ENCODE assay signal across 18 cellular contexts in genomic region chr2:231193216-231193615, GRCh38. TPM values are rescaled to one million over a fixed set of nuclear protein-coding genes. Genes with fewer than 3 reads are reported as not detected.
A peak's percentile ranks its signal among the peaks of the same experiment; 100 is the strongest.
DNase-seq lines count a peak whose midpoint lies in the region; ATAC-seq, FAIRE-seq and TF ChIP-seq lines count a peak whose summit lies in the region.
"Had no signal": no experiment of that assay in that cellular context is flagged by ENCODE, and none has a peak within 500 bp of the region (broad histone marks: within the 10 kb centered on the region; RNA-seq: fewer than 3 reads in every experiment).

No MANE protein-coding gene starts in this region.

- H3K27ac ChIP-seq in SK-N-SH (ENCODE audit: low read depth in 2 of 2, low read length in 1 of 2) (no peak overlapping the region), mesendoderm (ENCODE audit: low read depth, low read length) (no peak overlapping the region), sigmoid colon (peak overlapping the region; percentile 86 to 97 (median 90)), vagina (peak overlapping the region; percentile 96)
- H3K27ac ChIP-seq: 22Rv1, PC-9, SJCRH30 had no signal

- H3K9me3 ChIP-seq in SK-N-SH, result no peaks in the 10 kb centered on the region
- H3K9me3 ChIP-seq in sigmoid colon, result no peaks in the 10 kb centered on the region
- H3K9me3 ChIP-seq in vagina, result no peaks in the 10 kb centered on the region
- H3K9me3 ChIP-seq: SJCRH30 had no signal

- no peak overlapping the region for H4K5ac ChIP-seq in mesendoderm (ENCODE audit: low read length)

- intact Hi-C loops in sigmoid colon (cut with DNase I), result loop anchor here (2.0 kb wide), 1 partner anchor 78 kb away; no protein-coding TSS in a partner anchor
- intact Hi-C loops in vagina (cut with DNase I), result no loop called here

- H3K4me1 ChIP-seq in SK-N-SH (ENCODE audit: control insufficient read depth in 1 of 2, insufficient read depth in 2 of 2, low read depth in 1 of 2, low read length in 1 of 2), result peaks cover 7 to 12% of the 10 kb centered on the region in 2 experiments; a peak in 1 of 4 replicates
- peaks cover 9% of the 10 kb centered on the region for H3K4me1 ChIP-seq in mesendoderm (ENCODE audit: control insufficient read depth, low read depth, low read length)
- H3K4me1 ChIP-seq in sigmoid colon, result peaks cover 0 to 45% (median 43%) of the 10 kb centered on the region in 4 donors
- peaks cover 29% of the 10 kb centered on the region for H3K4me1 ChIP-seq in vagina

- no peaks in the 10 kb centered on the region for H3K79me2 ChIP-seq in SK-N-SH (ENCODE audit: insufficient read depth)
- H3K79me2 ChIP-seq in mesendoderm (ENCODE audit: control insufficient read depth, insufficient read depth, low read length), result no peaks in the 10 kb centered on the region

- H3K4me3 ChIP-seq in SK-N-SH (ENCODE audit: low read depth in 2 of 2, low read length in 1 of 2) (no peak overlapping the region), mesendoderm (ENCODE audit: low read length) (no peak overlapping the region), sigmoid colon (no peak overlapping the region), vagina (no peak overlapping the region)
- H3K4me3 ChIP-seq: K562, PC-9, SJCRH30 had no signal

- TF ChIP-seq CTCF in SK-N-SH (IDR thresholded peaks at IDR 0.05) (no peak), sigmoid colon (IDR thresholded peaks at IDR 0.05) (no peak), vagina (IDR thresholded peaks at IDR 0.05) (no peak)

- POLR2A ChIA-PET in SK-N-SH (lab: Yijun Ruan, JAX), result no interaction called here

- H2BK15ac ChIP-seq in mesendoderm (replicated peaks; ENCODE audit: low read depth), result no peak overlapping the region

- FAIRE-seq in GM19239 (lab: Jason Lieb, UNC), result no peak

- no peak overlapping the region for H2AK5ac ChIP-seq in mesendoderm (ENCODE audit: low read length)

- 88% methylated on average over 3 of the region's 3 CpGs for WGBS in SK-N-SH (ENCODE audit: low lambda C conversion rate)
- WGBS in mesendoderm (ENCODE audit: extremely low coverage, insufficient coverage, low lambda C conversion rate), result no CpG with 5 or more reads among the region's 3 CpGs
- whole genome bisulfite sequencing in sigmoid colon, 2 donors, result 88 to 91% methylated on average over 3 of the region's 3 CpGs

- TF ChIP-seq EP300 in SK-N-SH (IDR thresholded peaks at IDR 0.05; ENCODE audit: borderline replicate concordance in 1 of 2, low read depth in 1 of 2, low read length in 1 of 2) (no peak), sigmoid colon (IDR thresholded peaks at IDR 0.05) (no peak)

- H3K27me3 ChIP-seq in SK-N-SH (ENCODE audit: insufficient read depth), result no peaks in the 10 kb centered on the region
- H3K27me3 ChIP-seq in mesendoderm (ENCODE audit: insufficient read depth, low read length, poor library complexity), result no peaks in the 10 kb centered on the region
- H3K27me3 ChIP-seq in sigmoid colon, result no peaks in the 10 kb centered on the region
- H3K27me3 ChIP-seq in vagina, result no peaks in the 10 kb centered on the region
- H3K27me3 ChIP-seq: SJCRH30 had no signal

- CTCF ChIA-PET in SK-N-SH (lab: Yijun Ruan, JAX), result interaction anchor here (0.6 to 9.8 kb wide), 18 partner anchors 8 to 300 kb away, joined by 3 to 162 read pairs (median 5); partner anchors contain the start of gene HTR2B

- H3K4ac ChIP-seq in mesendoderm (ENCODE audit: low read depth, low read length), result no peak overlapping the region

- no peaks in the 10 kb centered on the region for H3K79me1 ChIP-seq in mesendoderm (ENCODE audit: low read length)

- H3K56ac ChIP-seq in mesendoderm (ENCODE audit: low read length), result no peak overlapping the region

- peak overlapping the region; percentile 66 for H4K8ac ChIP-seq in mesendoderm (ENCODE audit: low read depth, low read length)

- DNase-seq in SK-N-SH (no peak), mesendoderm (no peak), sigmoid colon (peak; percentile 12), vagina (ENCODE audit: extremely low spot score in 2 of 2) (no peak), MV-4-11 (lab: John Stamatoyannopoulos, UW) (no peak), GM19239 (ENCODE audit: insufficient read length, low spot score) (no peak), NCI-H510A (lab: John Stamatoyannopoulos, UW) (no peak)
- DNase-seq: DMS 273 treated with DMSO at 0.1 percent for 48 hours, H7, NCI-H1105, NCI-H1694, NCI-H2107, NCI-H524, PC-9, SJCRH30 had no signal

- H3K36me3 ChIP-seq in SK-N-SH (replicated peaks in 1 of 2; ENCODE audit: control insufficient read depth in 1 of 2, insufficient read depth in 2 of 2, low read length in 1 of 2) (no peaks in the 10 kb centered on the region), mesendoderm (ENCODE audit: control insufficient read depth, insufficient read depth, low read length) (no peaks in the 10 kb centered on the region), sigmoid colon (no peaks in the 10 kb centered on the region), vagina (no peaks in the 10 kb centered on the region)
- H3K36me3 ChIP-seq: SJCRH30 had no signal

- no peak for TF ChIP-seq POLR2A in sigmoid colon (IDR thresholded peaks at IDR 0.05)
- no peak for TF ChIP-seq POLR2A in vagina (IDR thresholded peaks at IDR 0.05)

- peak overlapping the region; percentile 94; the same call in 1 of the 2 replicates for H2AFZ ChIP-seq in SK-N-SH (ENCODE audit: low read depth)
- H2AFZ ChIP-seq: PC-9 had no signal

- H3K18ac ChIP-seq in mesendoderm (ENCODE audit: low read length), result no peak overlapping the region

- H3K9ac ChIP-seq in SK-N-SH (no peak overlapping the region), mesendoderm (ENCODE audit: low read length) (no peak overlapping the region)

- no peak for TF ChIP-seq RAD21 in SK-N-SH (IDR thresholded peaks at IDR 0.05; ENCODE audit: low read length)

- H3K4me2 ChIP-seq in SK-N-SH (no peak overlapping the region), mesendoderm (ENCODE audit: low read length) (no peak overlapping the region)
- H3K4me2 ChIP-seq: PC-9 had no signal

- no peak for ATAC-seq in SK-N-SH treated with all-trans-retinoic acid at 6 μM for 48 hours

- H4K20me1 ChIP-seq in SK-N-SH (ENCODE audit: insufficient read depth), result no peaks in the 10 kb centered on the region

- H2BK120ac ChIP-seq in mesendoderm (ENCODE audit: low read depth, low read length), result no peak overlapping the region

- no peaks in the 10 kb centered on the region for H3K9me2 ChIP-seq in SK-N-SH

- H3K23ac ChIP-seq in mesendoderm (ENCODE audit: low read length), result no peak overlapping the region

- H3F3A ChIP-seq in SK-N-SH (replicated peaks; ENCODE audit: insufficient read depth), result no peaks in the 10 kb centered on the region

- H2BK5ac ChIP-seq in mesendoderm (ENCODE audit: low read length), result no peak overlapping the region

TF ChIP-seq in SK-N-SH, 30 proteins besides CTCF, POLR2A, EP300 and RAD21 (continues in another document):
- TF ChIP-seq IRF3 (IDR thresholded peaks at IDR 0.05; ENCODE audit: low read depth, low read length) (no peak), MEF2A (IDR thresholded peaks at IDR 0.05; ENCODE audit: borderline replicate concordance, low read depth) (no peak), JUND (IDR thresholded peaks at IDR 0.05) (no peak), CHD2 (IDR thresholded peaks at IDR 0.05; ENCODE audit: low read length, partially characterized antibody) (no peak), TCF12 (IDR thresholded peaks at IDR 0.05) (no peak), NFIC (IDR thresholded peaks at IDR 0.05; ENCODE audit: borderline replicate concordance) (no peak), RFX5 (IDR thresholded peaks at IDR 0.05; ENCODE audit: low read length) (no peak), GABPA (IDR thresholded peaks at IDR 0.05; ENCODE audit: low read depth) (no peak), TEAD4 (IDR thresholded peaks at IDR 0.05; ENCODE audit: borderline replicate concordance, insufficient read depth) (no peak), POLR2AphosphoS5 (IDR thresholded peaks at IDR 0.05; ENCODE audit: low read depth, low read length) (no peak), GATA2 (CRISPR knock-in tag; IDR thresholded peaks at IDR 0.05) (no peak)

TF ChIP-seq in SK-N-SH treated with all-trans-retinoic acid at 6 μM for 48 hours, 23 proteins besides CTCF, POLR2A, EP300 and RAD21 (continues in another document):
- TF ChIP-seq CSDC2 (CRISPR knock-in tag; IDR thresholded peaks at IDR 0.05) (no peak), TOX (CRISPR knock-in tag; IDR thresholded peaks at IDR 0.05; ENCODE audit: borderline replicate concordance) (no peak), ZFP30 (CRISPR knock-in tag; IDR thresholded peaks at IDR 0.05) (no peak), PATZ1 (CRISPR knock-in tag; IDR thresholded peaks at IDR 0.05; ENCODE audit: borderline replicate concordance) (no peak), ESRRG (CRISPR knock-in tag; IDR thresholded peaks at IDR 0.05) (no peak), ZNF70 (CRISPR knock-in tag; IDR thresholded peaks at IDR 0.05) (no peak), TCF4 (CRISPR knock-in tag; IDR thresholded peaks at IDR 0.05; ENCODE audit: borderline replicate concordance) (no peak), ZNF8 (CRISPR knock-in tag; IDR thresholded peaks at IDR 0.05) (no peak), BACH2 (CRISPR knock-in tag; IDR thresholded peaks at IDR 0.05; ENCODE audit: borderline replicate concordance) (no peak), ARNTL (CRISPR knock-in tag; IDR thresholded peaks at IDR 0.05; ENCODE audit: borderline replicate concordance, low read depth) (no peak), SNAI2 (CRISPR knock-in tag; IDR thresholded peaks at IDR 0.05) (no peak), ZC3H10 (CRISPR knock-in tag; IDR thresholded peaks at IDR 0.05) (no peak), ZFP3 (CRISPR knock-in tag; IDR thresholded peaks at IDR 0.05) (no peak), RARB (CRISPR knock-in tag; IDR thresholded peaks at IDR 0.05) (no peak), OSR1 (CRISPR knock-in tag; IDR thresholded peaks at IDR 0.05) (no peak)

RNA-seq across cellular contexts. Expression of gene ARMC9, which starts 5.2 kb away (rescaled TPM):
- polyA plus RNA-seq in SK-N-SH (2012; rRNA removed), result 25.3 and 38.5 TPM in 2 replicates
- 22.3 and 27.1 TPM in 2 replicates for polyA plus RNA-seq in SK-N-SH (2012; cell fraction: cytosol; rRNA removed)
- 44.4 and 47.1 TPM in 2 replicates for polyA plus RNA-seq in SK-N-SH (2012; cell fraction: nucleus; rRNA removed)
- 19.5 TPM for polyA plus RNA-seq in mesendoderm (2013, experiment 1 of 2)
- 20.4 TPM for polyA plus RNA-seq in mesendoderm (2013, experiment 2 of 2)
- total RNA-seq in sigmoid colon, result 10 to 100 TPM; 24.3 to 95.3 (median 52.7) TPM
- 1 to 10 TPM; 2.4 to 8.2 (median 3.0) TPM for polyA plus RNA-seq in sigmoid colon
- total RNA-seq in vagina, result 16.0 TPM

Comparison
In these comparisons a context has a peak if more than half of its experiments do, and no peak if none do; other contexts are left out.
1. H3K27ac ChIP-seq: peak in sigmoid colon (4 of 4) and vagina (single experiment); none in SK-N-SH (0 of 2) and mesendoderm (single experiment).